ENCODE assay signal across 7 cellular contexts in genomic region chr19:52941941-52942370, GRCh38. TPM values are rescaled to one million over a fixed set of nuclear protein-coding genes. Genes with fewer than 3 reads are reported as not detected.
DNase-seq lines count a peak whose midpoint lies in the region; ATAC-seq and TF ChIP-seq lines count a peak whose summit lies in the region.

No MANE protein-coding gene starts in this region.

- peak overlapping the region; percentile 88 to 98 (median 94) for H3K27ac Mint-ChIP-seq in immature natural killer cell

- ATAC-seq in GM18870 (IDR thresholded peaks at IDR 0.05; ENCODE audit: unreplicated experiment), result no peak

- H3K4me3 ChIP-seq in GM12864 (ENCODE audit: low read depth, low read length) (peak overlapping the region; percentile 95), HEK293 (ENCODE audit: low read depth, low read length) (peak overlapping the region; percentile 86), astrocyte of the spinal cord (ENCODE audit: low read depth, low read length) (peak overlapping the region; percentile 86)

- peak overlapping the region; percentile 94 to 99 (median 98) for H3K4me3 Mint-ChIP-seq in immature natural killer cell

- H3K36me3 Mint-ChIP-seq in immature natural killer cell, result peaks cover 0 to 3% (median 0%) of the 10 kb centered on the region in 3 donors

- no peak overlapping the region for H3K27ac ChIP-seq in HEK293 (ENCODE audit: extremely low read depth, low read depth, low read length)

- H3K4me1 ChIP-seq in HEK293 (ENCODE audit: control insufficient read depth, insufficient read depth, low read length), result no peaks in the 10 kb centered on the region

- peaks cover 0 to 5% of the 10 kb centered on the region in 2 experiments; a peak in 1 of 3 replicates for H3K36me3 ChIP-seq in HEK293 (ENCODE audit: control insufficient read depth in 2 of 2, insufficient read depth in 1 of 2, low read length in 2 of 2)

- H3K9me3 ChIP-seq in HEK293 (ENCODE audit: control insufficient read depth, insufficient read depth, low read depth, low read length), result no peaks in the 10 kb centered on the region

- CTCF ChIA-PET in HEK293 (lab: Yijun Ruan, JAX), result no interaction called here

- DNase-seq in GM12864 (ENCODE audit: low read depth) (no peak), NCI-H748 treated with DMSO at 0.1 percent for 48 hours (lab: John Stamatoyannopoulos, UW) (peak; percentile 31), astrocyte of the spinal cord (ENCODE audit: low read depth, low spot score) (peak; percentile 38), immature natural killer cell (no peak)
- peak; percentile 16 for DNase-seq in stimulated activated CD4-positive, alpha-beta T cell treated with anti-CD3 and anti-CD28 coated beads, Interleukin-4, amount 100 ng/mL, for 1 hour

- H3K4me1 Mint-ChIP-seq in immature natural killer cell, result peaks cover 36 to 53% of the 10 kb centered on the region in 2 donors

- TF ChIP-seq CTCF in GM12864 (IDR thresholded peaks at IDR 0.05; ENCODE audit: low read depth, low read length, missing control alignments), result no peak
- TF ChIP-seq CTCF in HEK293 (tag by site-specific recombination; IDR thresholded peaks at IDR 0.05), result no peak
- TF ChIP-seq CTCF in astrocyte of the spinal cord (IDR thresholded peaks at IDR 0.05; ENCODE audit: low read depth, low read length), result no peak

- in situ Hi-C loops in astrocyte of the spinal cord (cut with HindIII; ENCODE audit: low sequenced_read_pairs), result no loop called here

- peaks cover 5 to 20% (median 14%) of the 10 kb centered on the region in 6 donors for H3K9me3 Mint-ChIP-seq in immature natural killer cell

- peaks cover 0 to 8% (median 5%) of the 10 kb centered on the region in 3 donors for H3K27me3 Mint-ChIP-seq in immature natural killer cell (ENCODE audit: low read depth in 3 of 3)

- POLR2A ChIA-PET in HEK293 (lab: Yijun Ruan, JAX), result interaction anchor here (0.7 kb wide), 1 partner anchor 44 kb away, joined by 4 read pairs; no protein-coding TSS in a partner anchor

TF ChIP-seq in HEK293, 187 proteins besides CTCF, POLR2A, EP300 and RAD21:
- TF ChIP-seq ZBTB8A (tag by site-specific recombination; IDR thresholded peaks at IDR 0.05) (0 out of 2 replicates have a peak, but pooled peaks have one; percentile 18), ZNF335 (tag by site-specific recombination; conservative IDR thresholded peaks at IDR 0.05) (peak; percentile 75), ZFP69B (tag by site-specific recombination; IDR thresholded peaks at IDR 0.05) (0 out of 2 replicates have a peak, but pooled peaks have one; percentile 13), KLF1 (tag by site-specific recombination; IDR thresholded peaks at IDR 0.05) (no peak), ZNF341 (tag by site-specific recombination; IDR thresholded peaks at IDR 0.05; ENCODE audit: low read depth) (peak; percentile 71), ZNF692 (tag by site-specific recombination; IDR thresholded peaks at IDR 0.05) (peak; percentile 62), ZNF202 (tag by site-specific recombination; IDR thresholded peaks at IDR 0.05; ENCODE audit: borderline replicate concordance) (no peak), ZNF660 (tag by site-specific recombination; IDR thresholded peaks at IDR 0.05) (0 out of 2 replicates have a peak, but pooled peaks have one; percentile 39), ZNF830 (tag by site-specific recombination; IDR thresholded peaks at IDR 0.05; ENCODE audit: low read depth) (no peak), ZNF561 (tag by site-specific recombination; IDR thresholded peaks at IDR 0.05; ENCODE audit: borderline replicate concordance) (0 out of 2 replicates have a peak, but pooled peaks have one; percentile 26), GLIS1 (tag by site-specific recombination; IDR thresholded peaks at IDR 0.05) (peak; percentile 5; the same call in 1 of the 2 replicates), ZNF600 (tag by site-specific recombination; IDR thresholded peaks at IDR 0.05) (no peak), PRDM1 (tag by site-specific recombination; IDR thresholded peaks at IDR 0.05) (no peak), ZNF518A (tag by site-specific recombination; conservative IDR thresholded peaks at IDR 0.05; ENCODE audit: low read depth) (no peak), ZBTB20 (tag by site-specific recombination; IDR thresholded peaks at IDR 0.05) (0 out of 2 replicates have a peak, but pooled peaks have one; percentile 18)
- TF ChIP-seq, protein P1, sequence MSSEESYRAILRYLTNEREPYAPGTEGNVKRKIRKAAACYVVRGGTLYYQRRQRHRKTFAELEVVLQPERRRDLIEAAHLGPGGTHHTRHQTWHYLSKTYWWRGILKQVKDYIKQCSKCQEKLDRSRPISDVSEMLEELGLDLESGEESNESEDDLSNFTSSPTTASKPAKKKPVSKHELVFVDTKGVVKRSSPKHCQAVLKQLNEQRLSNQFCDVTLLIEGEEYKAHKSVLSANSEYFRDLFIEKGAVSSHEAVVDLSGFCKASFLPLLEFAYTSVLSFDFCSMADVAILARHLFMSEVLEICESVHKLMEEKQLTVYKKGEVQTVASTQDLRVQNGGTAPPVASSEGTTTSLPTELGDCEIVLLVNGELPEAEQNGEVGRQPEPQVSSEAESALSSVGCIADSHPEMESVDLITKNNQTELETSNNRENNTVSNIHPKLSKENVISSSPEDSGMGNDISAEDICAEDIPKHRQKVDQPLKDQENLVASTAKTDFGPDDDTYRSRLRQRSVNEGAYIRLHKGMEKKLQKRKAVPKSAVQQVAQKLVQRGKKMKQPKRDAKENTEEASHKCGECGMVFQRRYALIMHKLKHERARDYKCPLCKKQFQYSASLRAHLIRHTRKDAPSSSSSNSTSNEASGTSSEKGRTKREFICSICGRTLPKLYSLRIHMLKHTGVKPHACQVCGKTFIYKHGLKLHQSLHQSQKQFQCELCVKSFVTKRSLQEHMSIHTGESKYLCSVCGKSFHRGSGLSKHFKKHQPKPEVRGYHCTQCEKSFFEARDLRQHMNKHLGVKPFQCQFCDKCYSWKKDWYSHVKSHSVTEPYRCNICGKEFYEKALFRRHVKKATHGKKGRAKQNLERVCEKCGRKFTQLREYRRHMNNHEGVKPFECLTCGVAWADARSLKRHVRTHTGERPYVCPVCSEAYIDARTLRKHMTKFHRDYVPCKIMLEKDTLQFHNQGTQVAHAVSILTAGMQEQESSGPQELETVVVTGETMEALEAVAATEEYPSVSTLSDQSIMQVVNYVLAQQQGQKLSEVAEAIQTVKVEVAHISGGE (tag by site-specific recombination; conservative IDR thresholded peaks at IDR 0.05; ENCODE audit: low read depth), result 0 out of 2 replicates have a peak, but pooled peaks have one; percentile 15
TF ChIP-seq in HEK293: peak in this region for 10.

RNA-seq across cellular contexts. Expression of gene ZNF888, which starts 18.7 kb away (rescaled TPM):
- 1 to 10 TPM; 1.9 to 3.9 (median 1.9) TPM for polyA plus RNA-seq in immature natural killer cell

RNA-seq across cellular contexts. Expression of gene ZNF816, which starts 20.7 kb away (rescaled TPM):
- polyA plus RNA-seq in immature natural killer cell, result 10 to 100 TPM in 1 of 3 donors, 1 to 10 TPM in 2; 9.8 to 21.0 (median 10.0) TPM

RNA-seq across cellular contexts. Expression of gene ZNF320, which starts 44.5 kb away (rescaled TPM):
- 1 to 10 TPM in 2 of 3 donors, not detected in 1; 4.9 to 5.5 TPM for polyA plus RNA-seq in immature natural killer cell

Comparison
In these comparisons a context has a peak if more than half of its experiments do, and no peak if none do; other contexts are left out.
1. DNase-seq: peak in NCI-H748 treated with DMSO at 0.1 percent for 48 hours (single experiment), astrocyte of the spinal cord (single experiment) and stimulated activated CD4-positive, alpha-beta T cell treated with anti-CD3 and anti-CD28 coated beads, Interleukin-4, amount 100 ng/mL, for 1 hour (single experiment); none in GM12864 (single experiment) and immature natural killer cell (0 of 3).
2. Peak in every context shown above with its lines, with median percentiles within 50 percentile points of each other: H3K4me3 ChIP-seq.